In genomic region chr20:34472246-34472925, GRCh38 we compare ENCODE assay signal across 11 cellular contexts. TPM values are rescaled to one million over a fixed set of nuclear protein-coding genes. Genes with fewer than 3 reads are reported as not detected.
DNase-seq lines count a peak whose midpoint lies in the region; ATAC-seq and TF ChIP-seq lines count a peak whose summit lies in the region.
"Had no signal": no experiment of that assay in that cellular context is flagged by ENCODE, and none has a peak within 500 bp of the region (broad histone marks: within the 10 kb centered on the region; RNA-seq: fewer than 3 reads in every experiment).

No MANE protein-coding gene starts in this region.

- peaks cover 44% of the 10 kb centered on the region for H3K36me3 ChIP-seq in SK-N-MC (ENCODE audit: insufficient read depth, low read length)
- H3K36me3 ChIP-seq in suprapubic skin: peaks cover 36% of the 10 kb centered on the region

- TF ChIP-seq CTCF in fibroblast of villous mesenchyme (IDR thresholded peaks at IDR 0.05; ENCODE audit: insufficient read depth, low read depth, low read length) (no peak), suprapubic skin (IDR thresholded peaks at IDR 0.05) (no peak)

- H3K9ac ChIP-seq in SK-N-MC (ENCODE audit: insufficient read length): no peak overlapping the region

- H3K4me1 ChIP-seq in suprapubic skin: peaks cover 8% of the 10 kb centered on the region

- ATAC-seq in HG02938 (IDR thresholded peaks at IDR 0.05; ENCODE audit: unreplicated experiment): no peak

- H3K9me3 ChIP-seq in SK-N-MC (ENCODE audit: low read depth, low read length): no peaks in the 10 kb centered on the region
- H3K9me3 ChIP-seq in suprapubic skin: no peaks in the 10 kb centered on the region

- 54% methylated on average over 6 of the region's 6 CpGs for WGBS in suprapubic skin

- no peaks in the 10 kb centered on the region for H3K27me3 ChIP-seq in suprapubic skin

- H3K4me3 ChIP-seq in SK-N-MC (no peak overlapping the region), fibroblast of villous mesenchyme (ENCODE audit: low read depth, low read length) (no peak overlapping the region), suprapubic skin (no peak overlapping the region)

- peak overlapping the region; percentile 43 for H3K27ac ChIP-seq in SK-N-MC
- H3K27ac ChIP-seq in suprapubic skin: peak overlapping the region; percentile 11

- TF ChIP-seq EP300 in suprapubic skin (IDR thresholded peaks at IDR 0.05): no peak

- TF ChIP-seq POLR2A in suprapubic skin (IDR thresholded peaks at IDR 0.05): no peak

- DNase-seq in DMS53 (lab: John Stamatoyannopoulos, UW) (peak; percentile 7), DMS53 treated with DMSO at 0.1 percent for 48 hours (lab: John Stamatoyannopoulos, UW; ENCODE audit: unreplicated experiment) (no peak), SK-N-MC (ENCODE audit: low read depth, low spot score) (no peak), fibroblast of villous mesenchyme (ENCODE audit: low read depth) (peak; percentile 78), suprapubic skin (ENCODE audit: low spot score in 2 of 2) (no peak), T-helper 1 cell (no peak)
- DNase-seq in activated CD4-positive, alpha-beta T cell treated with anti-CD3 and anti-CD28 coated beads for 4 hours: no peak
- DNase-seq: activated B cell treated with CpG ODN at 0.5 μM for 24 hours, cerebellar nuclear complex, NCI-H187 treated with DMSO at 0.1 percent for 48 hours had no signal

RNA-seq across cellular contexts. Expression of gene DYNLRB1, which starts 43.8 kb away (rescaled TPM):
- total RNA-seq in fibroblast of villous mesenchyme: 57.4 and 59.6 TPM in 2 replicates
- 100 to 1,000 TPM; 143 to 270 (median 225) TPM for total RNA-seq in suprapubic skin

Comparison
In these comparisons a context has a peak if more than half of its experiments do, and no peak if none do; other contexts are left out.
1. DNase-seq: peak in DMS53 (single experiment) and fibroblast of villous mesenchyme (single experiment); none in DMS53 treated with DMSO at 0.1 percent for 48 hours (single experiment), SK-N-MC (single experiment), suprapubic skin (0 of 2), activated CD4-positive, alpha-beta T cell treated with anti-CD3 and anti-CD28 coated beads for 4 hours (0 of 2) and T-helper 1 cell (0 of 5).